Comparison of ENCODE assay signal across 20 cellular contexts in the genomic region with DNA sequence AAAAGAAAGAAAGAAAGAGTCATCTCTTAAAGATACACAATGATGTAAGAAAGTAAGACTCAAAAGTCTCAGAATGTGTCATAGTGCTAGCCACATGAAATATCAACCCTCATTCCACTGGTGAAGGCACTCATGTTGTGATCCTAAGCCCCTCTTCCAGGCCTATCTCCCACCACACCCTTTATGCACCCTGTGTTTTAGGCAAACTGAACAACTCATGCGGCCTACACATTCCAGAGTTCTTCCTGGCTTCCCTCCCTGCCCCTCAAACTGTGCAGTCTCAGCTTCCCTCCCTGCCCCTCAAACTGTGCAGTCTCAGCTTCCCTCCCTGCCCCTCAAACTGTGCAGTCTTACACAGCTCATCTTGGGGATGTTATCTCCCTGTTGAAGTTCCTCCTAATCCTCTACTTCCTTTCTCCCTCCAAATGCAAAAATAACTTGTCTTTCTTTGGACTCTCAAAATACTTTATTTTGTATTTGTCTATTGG.
A peak's percentile ranks its signal among the peaks of the same experiment; 100 is the strongest.
DNase-seq lines count a peak whose midpoint lies in the region; ATAC-seq and TF ChIP-seq lines count a peak whose summit lies in the region.
"Had no signal": no experiment of that assay in that cellular context is flagged by ENCODE, and none has a peak within 500 bp of the region (broad histone marks: within the 10 kb centered on the region; RNA-seq: fewer than 3 reads in every experiment).

No MANE protein-coding gene starts in this region.

- H2AFZ ChIP-seq in IMR-90 (replicated peaks; ENCODE audit: low read length, poor library complexity) (peak overlapping the region; percentile 21), neural progenitor cell (replicated peaks) (no peak overlapping the region)

- no peaks in the 10 kb centered on the region for H3K27me3 Mint-ChIP-seq in neural progenitor cell (ENCODE audit: insufficient read depth, low read depth)
- H3K27me3 Mint-ChIP-seq: T-cell had no signal

- H3K4ac ChIP-seq in IMR-90 (ENCODE audit: low read depth, low read length) = peak overlapping the region; percentile 77

- DNase-seq in EL (peak; percentile 23), IMR-90 (peak; percentile 74), brain microvascular endothelial cell (peak; percentile 9), neural progenitor cell (ENCODE audit: low spot score) (no peak), lower leg skin (ENCODE audit: low spot score in 2 of 2) (no peak), NCI-H1092 treated with DMSO at 0.1 percent for 48 hours (lab: John Stamatoyannopoulos, UW) (no peak), NCI-H748 treated with DMSO at 0.1 percent for 48 hours (lab: John Stamatoyannopoulos, UW) (no peak)
- DNase-seq: activated CD4-positive, alpha-beta T cell treated with anti-CD3 and anti-CD28 coated beads for 1 hour; activated T-cell treated with anti-CD3 and anti-CD28 coated beads, Interleukin-2, amount 50 U/mL, for 1 hour; amniotic stem cell; CD4-positive, alpha-beta memory T cell; heart right ventricle; NCI-H1930; Peyer's patch; retina; stimulated activated CD4-positive, alpha-beta T cell treated with anti-CD3 and anti-CD28 coated beads, Interleukin-2, amount 100 ng/mL, for 24 hours; stimulated activated CD8-positive, alpha-beta memory T cell treated with anti-CD3 and anti-CD28 coated beads, Interleukin-4, amount 100 ng/mL, for 48 hours; T-cell; transverse colon had no signal

- H3K9me3 ChIP-seq in IMR-90 (ENCODE audit: control insufficient read depth, insufficient read depth, low read length) (no peaks in the 10 kb centered on the region), neural progenitor cell (ENCODE audit: low read depth) (no peaks in the 10 kb centered on the region)
- H3K9me3 ChIP-seq: heart right ventricle, Peyer's patch, transverse colon had no signal

- no peaks in the 10 kb centered on the region for H3K36me3 Mint-ChIP-seq in neural progenitor cell
- H3K36me3 Mint-ChIP-seq: CD4-positive, alpha-beta memory T cell; T-cell had no signal

- H4K20me1 ChIP-seq in IMR-90 (ENCODE audit: insufficient read depth, low read length) (no peaks in the 10 kb centered on the region), neural progenitor cell (ENCODE audit: low read depth) (no peaks in the 10 kb centered on the region)

- peak overlapping the region; percentile 16 for H3K27ac Mint-ChIP-seq in neural progenitor cell
- H3K27ac Mint-ChIP-seq: CD4-positive, alpha-beta memory T cell; T-cell had no signal

- H2AK5ac ChIP-seq in IMR-90 (ENCODE audit: low read depth, low read length) = peak overlapping the region; percentile 96

- H2BK20ac ChIP-seq in IMR-90 (ENCODE audit: low read depth, low read length) = peak overlapping the region; percentile 90

- peak overlapping the region; percentile 92 for H2BK120ac ChIP-seq in IMR-90 (ENCODE audit: low read depth, low read length)

- H3K4me1 Mint-ChIP-seq in neural progenitor cell = peaks cover 28% of the 10 kb centered on the region
- H3K4me1 Mint-ChIP-seq: CD4-positive, alpha-beta memory T cell; T-cell had no signal

- H2AK9ac ChIP-seq in IMR-90 (replicated peaks; ENCODE audit: low read depth, low read length, poor library complexity) = no peak overlapping the region

- H3K4me2 ChIP-seq in IMR-90 (ENCODE audit: low read depth, low read length) (no peak overlapping the region), neural progenitor cell (no peak overlapping the region)

- no peak overlapping the region for H3K4me3 Mint-ChIP-seq in neural progenitor cell
- H3K4me3 Mint-ChIP-seq: CD4-positive, alpha-beta memory T cell; T-cell had no signal

- CTCF ChIA-PET in IMR-90 (lab: Yijun Ruan, JAX) = no interaction called here

- H3K4me1 ChIP-seq in IMR-90 (ENCODE audit: control insufficient read depth, insufficient read depth, low read length) (peaks cover 24% of the 10 kb centered on the region), neural progenitor cell (no peaks in the 10 kb centered on the region)
- H3K4me1 ChIP-seq: Peyer's patch had no signal

- ATAC-seq in IMR-90 (ENCODE audit: low read depth) (peak; percentile 22; the same call in 1 of the 2 replicates), GM21786 (IDR thresholded peaks at IDR 0.05; ENCODE audit: unreplicated experiment) (no peak)
- ATAC-seq: heart right ventricle, T-cell had no signal

- no peaks in the 10 kb centered on the region for H3K27me3 ChIP-seq in IMR-90 (ENCODE audit: control insufficient read depth, insufficient read depth, low read length)
- H3K27me3 ChIP-seq in brain microvascular endothelial cell (replicated peaks) = no peaks in the 10 kb centered on the region
- H3K27me3 ChIP-seq in neural progenitor cell = no peaks in the 10 kb centered on the region
- H3K27me3 ChIP-seq: heart right ventricle, Peyer's patch, transverse colon had no signal

- peak overlapping the region; percentile 58; the same call in 1 of the 2 replicates for H3K23ac ChIP-seq in IMR-90 (ENCODE audit: low read depth, low read length)

- in situ Hi-C loops in IMR-90 (cut with MboI; ENCODE audit: low sequenced_read_pairs) (no loop called here), brain microvascular endothelial cell (cut with HindIII; ENCODE audit: low pct_ligation_motif_present, low sequenced_read_pairs) (no loop called here)

- POLR2A ChIA-PET in IMR-90 (lab: Charles Lee; ENCODE audit: unreplicated experiment) = no interaction called here

- no TSS peak for BruUV-seq in IMR-90 (replicated peaks; lab: Mats Ljungman, UMichigan)

- peak overlapping the region; percentile 90 for H4K91ac ChIP-seq in IMR-90 (ENCODE audit: insufficient read depth, low read depth, low read length)

- TF ChIP-seq POLR2A in IMR-90 (IDR thresholded peaks at IDR 0.05; ENCODE audit: low read depth, low read length) = no peak
- TF ChIP-seq POLR2A in lower leg skin (IDR thresholded peaks at IDR 0.05) = no peak

- peak overlapping the region; percentile 18 for H2BK5ac ChIP-seq in IMR-90 (ENCODE audit: low read depth, low read length, poor library complexity, severe bottlenecking)

- H3K9me1 ChIP-seq in IMR-90 (ENCODE audit: insufficient read depth, low read length) = peaks cover 14% of the 10 kb centered on the region

- H3F3A ChIP-seq in neural progenitor cell (ENCODE audit: low read depth) = no peaks in the 10 kb centered on the region

- H3K4me3 ChIP-seq in IMR-90 (ENCODE audit: insufficient read depth, low read depth, low read length) = no peak overlapping the region
- no peak overlapping the region for H3K4me3 ChIP-seq in brain microvascular endothelial cell (ENCODE audit: low read depth, low read length)
- no peak overlapping the region for H3K4me3 ChIP-seq in neural progenitor cell
- no peak overlapping the region for H3K4me3 ChIP-seq in lower leg skin (ENCODE audit: low read depth, poor library complexity, severe bottlenecking)
- H3K4me3 ChIP-seq: heart right ventricle, Peyer's patch, transverse colon had no signal

- H3K27ac ChIP-seq in IMR-90 (ENCODE audit: insufficient read depth, low read length) (peak overlapping the region; percentile 52), brain microvascular endothelial cell (no peak overlapping the region), neural progenitor cell (no peak overlapping the region)
- H3K27ac ChIP-seq: Peyer's patch, transverse colon had no signal

- intact Hi-C loops in IMR-90 (cut with micrococcal nuclease) = no loop called here
- intact Hi-C loops in lower leg skin (cut with DNase I; ENCODE audit: low total_unique reads) = no loop called here

- H3K79me1 ChIP-seq in IMR-90 (ENCODE audit: low read depth in 1 of 2, low read length in 2 of 2) = no peaks in the 10 kb centered on the region

- H2BK15ac ChIP-seq in IMR-90 (ENCODE audit: low read depth, low read length) = peak overlapping the region; percentile 25; the same call in 2 of the 3 replicates

- H3K14ac ChIP-seq in IMR-90 (replicated peaks; ENCODE audit: low read depth, low read length) = peak overlapping the region; percentile 82

- H3K56ac ChIP-seq in IMR-90 (ENCODE audit: extremely low read depth, insufficient read depth, low read length) = no peak overlapping the region

- TF ChIP-seq RAD21 in IMR-90 (IDR thresholded peaks at IDR 0.05; ENCODE audit: low read length) = no peak

- WGBS in IMR-90 (ENCODE audit: extremely low coverage in 2 of 2, insufficient read length in 1 of 2), 2 experiments = no CpG with 5 or more reads among the region's 1 CpG
- 85 to 91% methylated on average over 1 of the region's 1 CpG for WGBS in lower leg skin, 2 donors

- H3K9ac ChIP-seq in IMR-90 (ENCODE audit: low read depth, low read length) (no peak overlapping the region), neural progenitor cell (no peak overlapping the region)

- H3K79me2 ChIP-seq in neural progenitor cell (ENCODE audit: low read depth) = no peaks in the 10 kb centered on the region

- H4K8ac ChIP-seq in IMR-90 (ENCODE audit: low read depth in 2 of 2, low read length in 2 of 2) = peak overlapping the region; percentile 4 to 63; a peak in 3 of 4 replicates

- H3K36me3 ChIP-seq in IMR-90 (ENCODE audit: control insufficient read depth, insufficient read depth, low read length) = no peaks in the 10 kb centered on the region
- H3K36me3 ChIP-seq in brain microvascular endothelial cell (replicated peaks) = no peaks in the 10 kb centered on the region
- H3K36me3 ChIP-seq in neural progenitor cell = no peaks in the 10 kb centered on the region
- H3K36me3 ChIP-seq: heart right ventricle, Peyer's patch, transverse colon had no signal

- H3K18ac ChIP-seq in IMR-90 (ENCODE audit: low read depth, low read length) = peak overlapping the region; percentile 33

- H4K5ac ChIP-seq in IMR-90 (ENCODE audit: low read depth, low read length) = peak overlapping the region; percentile 23

- dilution Hi-C loops in IMR-90 (cut with HindIII; ENCODE audit: low sequenced_read_pairs, unreplicated experiment) = no loop called here

- peaks cover 5% of the 10 kb centered on the region for H3K9me3 Mint-ChIP-seq in neural progenitor cell
- H3K9me3 Mint-ChIP-seq: CD4-positive, alpha-beta memory T cell; T-cell had no signal

- no peak for TF ChIP-seq CTCF in IMR-90 (conservative IDR thresholded peaks at IDR 0.05; ENCODE audit: low read depth, low read length)
- TF ChIP-seq CTCF in brain microvascular endothelial cell (IDR thresholded peaks at IDR 0.05; ENCODE audit: low read depth, low read length, missing control alignments) = no peak
- TF ChIP-seq CTCF in neural progenitor cell (IDR thresholded peaks at IDR 0.05) = no peak
- TF ChIP-seq CTCF in lower leg skin (IDR thresholded peaks at IDR 0.05) = no peak

TF ChIP-seq in IMR-90, 13 proteins besides CTCF, POLR2A, EP300 and RAD21 (continues in another document):
- TF ChIP-seq, protein P1, sequence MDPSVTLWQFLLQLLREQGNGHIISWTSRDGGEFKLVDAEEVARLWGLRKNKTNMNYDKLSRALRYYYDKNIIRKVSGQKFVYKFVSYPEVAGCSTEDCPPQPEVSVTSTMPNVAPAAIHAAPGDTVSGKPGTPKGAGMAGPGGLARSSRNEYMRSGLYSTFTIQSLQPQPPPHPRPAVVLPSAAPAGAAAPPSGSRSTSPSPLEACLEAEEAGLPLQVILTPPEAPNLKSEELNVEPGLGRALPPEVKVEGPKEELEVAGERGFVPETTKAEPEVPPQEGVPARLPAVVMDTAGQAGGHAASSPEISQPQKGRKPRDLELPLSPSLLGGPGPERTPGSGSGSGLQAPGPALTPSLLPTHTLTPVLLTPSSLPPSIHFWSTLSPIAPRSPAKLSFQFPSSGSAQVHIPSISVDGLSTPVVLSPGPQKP (IDR thresholded peaks at IDR 0.05; ENCODE audit: borderline replicate concordance, low read depth, low read length) = no peak
- TF ChIP-seq CHD1 (IDR thresholded peaks at IDR 0.05; ENCODE audit: low read depth, low read length) = no peak
- TF ChIP-seq FOS (IDR thresholded peaks at IDR 0.05; ENCODE audit: low read depth, low read length) = 0 out of 2 replicates have a peak, but pooled peaks have one; percentile 10

Comparison
In these comparisons a context has a peak if more than half of its experiments do, and no peak if none do; other contexts are left out.
1. DNase-seq: peak in EL (single experiment), IMR-90 (single experiment) and brain microvascular endothelial cell (single experiment); none in neural progenitor cell (single experiment), lower leg skin (0 of 2), NCI-H1092 treated with DMSO at 0.1 percent for 48 hours (single experiment) and NCI-H748 treated with DMSO at 0.1 percent for 48 hours (single experiment).